Comparison of ENCODE assay signal across 21 cellular contexts in the genomic region with DNA sequence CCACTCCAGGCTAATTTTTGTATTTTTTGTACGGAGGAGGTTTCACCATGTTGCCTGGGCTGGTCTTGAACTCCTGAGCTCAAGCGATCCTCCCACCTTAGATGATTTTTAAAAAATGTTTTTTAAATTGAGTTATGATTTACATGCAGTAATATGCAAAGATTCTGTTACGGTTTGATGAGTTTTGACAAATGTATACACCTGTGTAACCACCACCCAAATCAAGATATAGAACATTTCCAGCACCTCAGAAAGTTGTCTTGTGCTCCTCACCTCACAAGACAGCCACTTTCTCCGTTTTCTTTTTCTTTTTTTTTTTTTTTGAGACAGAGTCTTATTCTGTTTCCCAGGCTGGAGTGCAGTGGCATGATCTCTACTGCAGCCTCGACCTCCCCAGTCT. TPM values are rescaled to one million over a fixed set of nuclear protein-coding genes. Genes with fewer than 3 reads are reported as not detected.
DNase-seq lines count a peak whose midpoint lies in the region; ATAC-seq and TF ChIP-seq lines count a peak whose summit lies in the region.
"Had no signal": no experiment of that assay in that cellular context is flagged by ENCODE, and none has a peak within 500 bp of the region (broad histone marks: within the 10 kb centered on the region; RNA-seq: fewer than 3 reads in every experiment).

No MANE protein-coding gene starts in this region.

- TF ChIP-seq CTCF in HFFc6 (IDR thresholded peaks at IDR 0.05) (no peak), progenitor cell of endocrine pancreas (IDR thresholded peaks at IDR 0.05; ENCODE audit: unreplicated experiment) (no peak)

- H3K4me1 Mint-ChIP-seq in activated T-cell treated with anti-CD3 and anti-CD28 coated beads, Interleukin-2, amount 50 U/mL, for 24 hours (ENCODE audit: low read depth) = peaks cover 64% of the 10 kb centered on the region
- peaks cover 64% of the 10 kb centered on the region for H3K4me1 Mint-ChIP-seq in HFFc6 (ENCODE audit: low read depth)
- peaks cover 43% of the 10 kb centered on the region for H3K4me1 Mint-ChIP-seq in activated T-helper 17 cell treated with anti-CD3 and anti-CD28 coated beads, Interleukin-2, amount 50 U/mL, for 72 hours
- peaks cover 23% of the 10 kb centered on the region for H3K4me1 Mint-ChIP-seq in progenitor cell of endocrine pancreas (ENCODE audit: low read depth)

- no peak for DNase-seq in activated T-cell treated with anti-CD3 and anti-CD28 coated beads, Interleukin-2, amount 50 U/mL, for 24 hours
- DNase-seq in activated T-cell treated with anti-CD3 and anti-CD28 coated beads, Interleukin-2, amount 50 U/mL, for 1 hour = no peak
- no peak for DNase-seq in HFFc6
- no peak for DNase-seq in progenitor cell of endocrine pancreas (ENCODE audit: low spot score, unreplicated experiment)
- DNase-seq in AG08395 (ENCODE audit: low spot score) = no peak
- no peak for DNase-seq in retina
- DNase-seq: 8988T; activated CD4-positive, alpha-beta T cell treated with anti-CD3 and anti-CD28 coated beads for 48 hours; AML-193; GDM1; left ventricle myocardium inferior; NCI-H146; NCI-H446; occipital lobe; stomach; tibial artery had no signal

- peak overlapping the region; percentile 52 for H3K27ac Mint-ChIP-seq in activated T-cell treated with anti-CD3 and anti-CD28 coated beads, Interleukin-2, amount 50 U/mL, for 24 hours
- H3K27ac Mint-ChIP-seq in HFFc6 (peak overlapping the region; percentile 61), progenitor cell of endocrine pancreas (peak overlapping the region; percentile 84)
- peak overlapping the region; percentile 52 for H3K27ac Mint-ChIP-seq in activated T-helper 17 cell treated with anti-CD3 and anti-CD28 coated beads, Interleukin-2, amount 50 U/mL, for 72 hours
- H3K27ac Mint-ChIP-seq: T-helper 2 cell treated with Interferon-gamma antibody and Interleukin-4, amounts not matched to agents 5 μg/mL and 100 μg/mL, for 36 hours had no signal

- no peak for ATAC-seq in activated T-helper 17 cell treated with anti-CD3 and anti-CD28 coated beads, Interleukin-2, amount 50 U/mL, for 72 hours (replicated peaks)
- no peak for ATAC-seq in HG03378 (IDR thresholded peaks at IDR 0.05; ENCODE audit: unreplicated experiment)
- ATAC-seq: Right ventricle myocardium inferior had no signal

- H3K9me3 Mint-ChIP-seq in activated T-cell treated with anti-CD3 and anti-CD28 coated beads, Interleukin-2, amount 50 U/mL, for 24 hours = no peaks in the 10 kb centered on the region
- H3K9me3 Mint-ChIP-seq in HFFc6 = no peaks in the 10 kb centered on the region
- no peaks in the 10 kb centered on the region for H3K9me3 Mint-ChIP-seq in activated T-helper 17 cell treated with anti-CD3 and anti-CD28 coated beads, Interleukin-2, amount 50 U/mL, for 72 hours
- H3K9me3 Mint-ChIP-seq in progenitor cell of endocrine pancreas (ENCODE audit: low read depth) = no peaks in the 10 kb centered on the region
- H3K9me3 Mint-ChIP-seq: activated T-helper 1 cell treated with anti-CD3 and anti-CD28 coated beads, Interleukin-12 subunit alpha, Interleukin-12 subunit beta, Interleukin-2, Interleukin-4 antibody, amounts not matched to agents 30 ng/mL and 10 ng/mL and 1 ng/mL, durations not matched to agents 14 hours and 24 hours and 36 hours; T-helper 2 cell treated with Interferon-gamma antibody and Interleukin-4, amounts not matched to agents 5 μg/mL and 100 μg/mL, for 36 hours had no signal

- H3K36me3 Mint-ChIP-seq in activated T-cell treated with anti-CD3 and anti-CD28 coated beads, Interleukin-2, amount 50 U/mL, for 24 hours (ENCODE audit: low read depth) = peaks cover 85% of the 10 kb centered on the region
- H3K36me3 Mint-ChIP-seq in HFFc6 (ENCODE audit: low read depth) (peaks cover 35% of the 10 kb centered on the region), progenitor cell of endocrine pancreas (ENCODE audit: insufficient read depth) (no peaks in the 10 kb centered on the region)
- peaks cover 98% of the 10 kb centered on the region for H3K36me3 Mint-ChIP-seq in activated T-helper 17 cell treated with anti-CD3 and anti-CD28 coated beads, Interleukin-2, amount 50 U/mL, for 72 hours (ENCODE audit: low read depth)

- H3K4me3 Mint-ChIP-seq in activated T-cell treated with anti-CD3 and anti-CD28 coated beads, Interleukin-2, amount 50 U/mL, for 24 hours = no peak overlapping the region
- H3K4me3 Mint-ChIP-seq in HFFc6 = no peak overlapping the region
- peak overlapping the region; percentile 22 for H3K4me3 Mint-ChIP-seq in activated T-helper 17 cell treated with anti-CD3 and anti-CD28 coated beads, Interleukin-2, amount 50 U/mL, for 72 hours
- H3K4me3 Mint-ChIP-seq in progenitor cell of endocrine pancreas (ENCODE audit: low read depth) = no peak overlapping the region
- H3K4me3 Mint-ChIP-seq: activated T-helper 1 cell treated with anti-CD3 and anti-CD28 coated beads, Interleukin-12 subunit alpha, Interleukin-12 subunit beta, Interleukin-2, Interleukin-4 antibody, amounts not matched to agents 30 ng/mL and 10 ng/mL and 1 ng/mL, durations not matched to agents 14 hours and 24 hours and 36 hours; T-helper 2 cell treated with Interferon-gamma antibody and Interleukin-4, amounts not matched to agents 5 μg/mL and 100 μg/mL, for 36 hours had no signal

- H3K27me3 Mint-ChIP-seq in activated T-cell treated with anti-CD3 and anti-CD28 coated beads, Interleukin-2, amount 50 U/mL, for 24 hours = no peaks in the 10 kb centered on the region
- H3K27me3 Mint-ChIP-seq in HFFc6 (ENCODE audit: insufficient read depth) = peaks cover 7% of the 10 kb centered on the region
- H3K27me3 Mint-ChIP-seq in activated T-helper 17 cell treated with anti-CD3 and anti-CD28 coated beads, Interleukin-2, amount 50 U/mL, for 72 hours = no peaks in the 10 kb centered on the region
- H3K27me3 Mint-ChIP-seq in progenitor cell of endocrine pancreas = no peaks in the 10 kb centered on the region

RNA-seq across cellular contexts. Expression of gene SLC6A6, which starts 4.8 kb away (rescaled TPM):
- 10 to 100 TPM; 22.5 to 33.0 (median 28.6) TPM for total RNA-seq in HFFc6 (2021; fragmentation: NEBNext Ultra II Directional; extraction: Animal tissue kit (Norgen Biotek cat#: 25700))
- 100 to 1,000 TPM in 1 of 2 donors, 10 to 100 TPM in 1; 80.1 to 219 TPM for total RNA-seq in activated T-helper 17 cell treated with anti-CD3 and anti-CD28 coated beads, Interleukin-2, amount 50 U/mL, for 72 hours
- total RNA-seq in progenitor cell of endocrine pancreas = 23.8 and 28.1 TPM in 2 replicates
